Comparison of ENCODE assay signal across 11 cellular contexts in the genomic region with DNA sequence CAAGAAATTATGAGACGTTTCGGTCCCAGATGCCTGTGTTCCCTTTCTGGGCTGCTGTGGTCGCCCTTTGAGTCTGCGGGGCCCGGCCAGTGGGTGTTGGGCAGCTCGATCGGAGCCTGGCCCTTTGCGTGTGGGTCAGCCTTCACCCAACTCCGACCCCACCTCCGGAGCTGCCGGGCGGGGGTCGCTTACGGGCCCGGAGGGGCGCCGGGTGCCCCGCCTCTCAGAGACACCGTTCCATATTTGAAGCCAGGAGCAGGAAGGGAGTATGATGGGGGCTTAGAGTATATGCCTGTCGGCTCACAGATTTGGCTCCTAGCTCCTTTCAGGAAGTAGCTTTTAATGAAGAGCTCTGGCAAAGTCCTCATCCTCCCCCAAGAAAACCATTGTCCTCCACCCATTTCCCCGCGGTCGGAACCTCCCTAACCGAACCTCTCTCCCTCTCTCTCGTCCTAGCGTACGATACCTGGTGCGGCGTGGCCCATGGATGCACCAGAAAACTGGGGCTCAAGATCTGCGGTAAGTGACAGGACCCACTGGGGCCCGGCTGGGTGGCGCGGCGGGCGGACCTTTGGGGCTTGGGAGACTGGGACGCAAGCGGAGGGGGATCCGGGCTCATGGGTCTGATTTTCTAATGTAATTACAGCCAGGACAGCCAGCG. TPM values are rescaled to one million over a fixed set of nuclear protein-coding genes. Genes with fewer than 3 reads are reported as not detected.
DNase-seq lines count a peak whose midpoint lies in the region; ATAC-seq and TF ChIP-seq lines count a peak whose summit lies in the region.
"Had no signal": no experiment of that assay in that cellular context is flagged by ENCODE, and none has a peak within 500 bp of the region (broad histone marks: within the 10 kb centered on the region; RNA-seq: fewer than 3 reads in every experiment).

No MANE protein-coding gene starts in this region.

- DNase-seq in CD8-positive, alpha-beta T cell: no peak
- DNase-seq in endodermal cell (no peak), foreskin keratinocyte (no peak), GM20000 (ENCODE audit: low spot score) (no peak), NCI-H2196 (lab: John Stamatoyannopoulos, UW; ENCODE audit: unreplicated experiment) (no peak)
- DNase-seq: DMS79, sigmoid colon had no signal

- H3K4me1 Mint-ChIP-seq in CD8-positive, alpha-beta T cell (ENCODE audit: low read depth): peaks cover 46% of the 10 kb centered on the region
- peaks cover 30% of the 10 kb centered on the region for H3K4me1 Mint-ChIP-seq in endodermal cell

- no peaks in the 10 kb centered on the region for H4K20me1 ChIP-seq in KMS-11 (ENCODE audit: insufficient read depth)

- CTCF ChIA-PET in CD8-positive, alpha-beta T cell (lab: Charles Lee): interaction anchor here (0.7 to 7.2 kb wide), 5 partner anchors 8 to 462 kb away, joined by 3 to 49 read pairs (median 3); partner anchors contain the start of gene GAD1

- peak overlapping the region; percentile 53 for H3K4me3 ChIP-seq in CD8-positive, alpha-beta T cell (ENCODE audit: low read depth, low read length)
- no peak overlapping the region for H3K4me3 ChIP-seq in KMS-11 (IDR thresholded peaks at IDR 0.05; ENCODE audit: insufficient read depth, low read depth, low read length)
- no peak overlapping the region for H3K4me3 ChIP-seq in endodermal cell (ENCODE audit: low read length)
- H3K4me3 ChIP-seq in parathyroid adenoma (ENCODE audit: low read depth, low read length): peak overlapping the region; percentile 91

- POLR2A ChIA-PET in CD8-positive, alpha-beta T cell (lab: Charles Lee): no interaction called here

- TF ChIP-seq CTCF in CD8-positive, alpha-beta T cell (IDR thresholded peaks at IDR 0.05): no peak
- TF ChIP-seq CTCF in KMS-11 (conservative IDR thresholded peaks at IDR 0.05; ENCODE audit: low read depth, low read length) (no peak), endodermal cell (conservative IDR thresholded peaks at IDR 0.05) (no peak), parathyroid adenoma (IDR thresholded peaks at IDR 0.05) (no peak), foreskin keratinocyte (conservative IDR thresholded peaks at IDR 0.05) (no peak), GM20000 (IDR thresholded peaks at IDR 0.05; ENCODE audit: extremely low read depth, missing control alignments) (no peak)

- H3K36me3 ChIP-seq in CD8-positive, alpha-beta T cell (ENCODE audit: insufficient read depth, low read length): no peaks in the 10 kb centered on the region
- no peaks in the 10 kb centered on the region for H3K36me3 ChIP-seq in KMS-11 (ENCODE audit: insufficient read depth)
- H3K36me3 ChIP-seq in endodermal cell (ENCODE audit: control insufficient read depth, insufficient read depth, low read length): no peaks in the 10 kb centered on the region
- no peaks in the 10 kb centered on the region for H3K36me3 ChIP-seq in parathyroid adenoma (ENCODE audit: control insufficient read depth, insufficient read depth, low read length)
- H3K36me3 ChIP-seq: sigmoid colon had no signal

- intact Hi-C loops in CD8-positive, alpha-beta T cell (cut with DNase I, micrococcal nuclease): no loop called here

- peaks cover 40% of the 10 kb centered on the region for H3K27me3 ChIP-seq in CD8-positive, alpha-beta T cell (ENCODE audit: insufficient read depth, low read length)
- H3K27me3 ChIP-seq in KMS-11 (ENCODE audit: insufficient read depth, low read depth) (peaks cover 44% of the 10 kb centered on the region), endodermal cell (ENCODE audit: control insufficient read depth, insufficient read depth, low read length, poor library complexity, severe bottlenecking) (peaks cover 59% of the 10 kb centered on the region), parathyroid adenoma (ENCODE audit: control insufficient read depth, insufficient read depth, low read length) (no peaks in the 10 kb centered on the region), foreskin keratinocyte (peaks cover 97% of the 10 kb centered on the region)

- no peaks in the 10 kb centered on the region for H3K9me3 ChIP-seq in CD8-positive, alpha-beta T cell (ENCODE audit: low read length)
- H3K9me3 ChIP-seq in endodermal cell (ENCODE audit: control insufficient read depth, low read length) (no peaks in the 10 kb centered on the region), parathyroid adenoma (ENCODE audit: control insufficient read depth, low read length) (no peaks in the 10 kb centered on the region)
- H3K9me3 ChIP-seq: sigmoid colon had no signal

- no peak for ATAC-seq in CD8-positive, alpha-beta T cell
- no peak for ATAC-seq in foreskin keratinocyte

- H3K4me1 ChIP-seq in CD8-positive, alpha-beta T cell (ENCODE audit: insufficient read depth, low read length): peaks cover 56% of the 10 kb centered on the region
- H3K4me1 ChIP-seq in KMS-11 (ENCODE audit: low read depth, poor library complexity, severe bottlenecking) (peaks cover 15% of the 10 kb centered on the region), endodermal cell (ENCODE audit: control insufficient read depth, insufficient read depth, low read length) (no peaks in the 10 kb centered on the region), parathyroid adenoma (peaks cover 5% of the 10 kb centered on the region), foreskin keratinocyte (no peaks in the 10 kb centered on the region)

- peak overlapping the region; percentile 79 for H3K4me3 Mint-ChIP-seq in CD8-positive, alpha-beta T cell
- H3K4me3 Mint-ChIP-seq in endodermal cell: peak overlapping the region; percentile 53

- H2AFZ ChIP-seq in KMS-11 (ENCODE audit: low read depth) (no peak overlapping the region), parathyroid adenoma (no peak overlapping the region)

- no peaks in the 10 kb centered on the region for H3K9me3 Mint-ChIP-seq in CD8-positive, alpha-beta T cell
- H3K9me3 Mint-ChIP-seq in endodermal cell: no peaks in the 10 kb centered on the region

- H3K9ac ChIP-seq in KMS-11 (no peak overlapping the region), endodermal cell (ENCODE audit: extremely low read depth, low read length, poor library complexity, severe bottlenecking) (no peak overlapping the region), parathyroid adenoma (no peak overlapping the region)

- H3K79me2 ChIP-seq in KMS-11 (ENCODE audit: insufficient read depth, low read depth): no peaks in the 10 kb centered on the region
- H3K79me2 ChIP-seq in parathyroid adenoma: peaks cover 6% of the 10 kb centered on the region

- peaks cover 74% of the 10 kb centered on the region for H3K27me3 Mint-ChIP-seq in CD8-positive, alpha-beta T cell (ENCODE audit: low read depth)
- peaks cover 89% of the 10 kb centered on the region for H3K27me3 Mint-ChIP-seq in endodermal cell (ENCODE audit: insufficient read depth)

- no peak overlapping the region for H3K27ac Mint-ChIP-seq in CD8-positive, alpha-beta T cell
- H3K27ac Mint-ChIP-seq in endodermal cell: no peak overlapping the region

- H3K4me2 ChIP-seq in KMS-11 (peak overlapping the region; percentile 84), parathyroid adenoma (ENCODE audit: low read length) (peak overlapping the region; percentile 81)

- no peaks in the 10 kb centered on the region for H3K36me3 Mint-ChIP-seq in CD8-positive, alpha-beta T cell
- peaks cover 11% of the 10 kb centered on the region for H3K36me3 Mint-ChIP-seq in endodermal cell (ENCODE audit: low read depth)

- no peak overlapping the region for H3K27ac ChIP-seq in CD8-positive, alpha-beta T cell (ENCODE audit: low read depth, low read length)
- no peak overlapping the region for H3K27ac ChIP-seq in KMS-11
- no peak overlapping the region for H3K27ac ChIP-seq in endodermal cell (ENCODE audit: low read depth, low read length)
- H3K27ac ChIP-seq in parathyroid adenoma: no peak overlapping the region
- no peak overlapping the region for H3K27ac ChIP-seq in foreskin keratinocyte
- H3K27ac ChIP-seq: epithelial cell of prostate, sigmoid colon had no signal

- WGBS in endodermal cell (ENCODE audit: insufficient coverage in 1 of 2, insufficient read length in 1 of 2), 2 experiments: 76 to 90% methylated on average over 15 to 39 of the region's 39 CpGs

RNA-seq across cellular contexts. Expression of gene GAD1, which starts 5.1 kb away (rescaled TPM):
- total RNA-seq in CD8-positive, alpha-beta T cell: not detected
- total RNA-seq in endodermal cell (10 to 100 TPM; 12.8 to 26.3 TPM), foreskin keratinocyte (0.61 and 1.4 TPM in 2 replicates)
- polyA plus RNA-seq in endodermal cell (2013, experiment 1 of 2): 20.6 TPM
- polyA plus RNA-seq in endodermal cell (2013, experiment 2 of 2): 21.4 TPM
- polyA plus RNA-seq in foreskin keratinocyte: 0.82 and 1.7 TPM in 2 replicates

RNA-seq across cellular contexts. Expression of gene ERICH2, which starts 51.6 kb away (rescaled TPM):
- total RNA-seq in CD8-positive, alpha-beta T cell: not detected
- total RNA-seq in endodermal cell: 10 to 100 TPM in 1 of 2 donors, 1 to 10 TPM in 1; 9.6 to 18.3 TPM
- polyA plus RNA-seq in endodermal cell (2013, experiment 1 of 2): 1.5 TPM
- 1.8 TPM for polyA plus RNA-seq in endodermal cell (2013, experiment 2 of 2)
- 1.3 and 2.5 TPM in 2 replicates for total RNA-seq in foreskin keratinocyte
- polyA plus RNA-seq in foreskin keratinocyte: 2.0 and 2.9 TPM in 2 replicates
- total RNA-seq: HepG2, sigmoid colon had no signal
- polyA plus RNA-seq: HepG2, sigmoid colon had no signal

Comparison
In these comparisons a context has a peak if more than half of its experiments do, and no peak if none do; other contexts are left out.
1. H3K4me3 ChIP-seq: peak in CD8-positive, alpha-beta T cell (single experiment) and parathyroid adenoma (single experiment); none in KMS-11 (single experiment) and endodermal cell (single experiment).